Comparison of ENCODE assay signal across 23 cellular contexts in genomic region chr2:111238336-111238735, GRCh38.
"Had no signal": no experiment of that assay in that cellular context is flagged by ENCODE, and none has a peak within 500 bp of the region (broad histone marks: within the 10 kb centered on the region; RNA-seq: fewer than 3 reads in every experiment).

No MANE protein-coding gene starts in this region.

- H3K4me3 Mint-ChIP-seq: activated CD4-positive, alpha-beta memory T cell treated with anti-CD3 and anti-CD28 coated beads for 36 hours; activated CD4-positive, alpha-beta T cell treated with anti-CD3 and anti-CD28 coated beads for 36 hours; activated CD8-positive, alpha-beta memory T cell treated with anti-CD3 and anti-CD28 coated beads, Interleukin-2, amount 10 ng/mL, durations not matched to agents 7 days and 5 days; activated naive CD4-positive, alpha-beta T cell treated with anti-CD3 and anti-CD28 coated beads, Interleukin-2, amount 50 U/mL, for 24 hours; nephron; stimulated activated naive B cell treated with anti-CD40 and anti-IgM and Interleukin-4, amounts not matched to agents 10 μg/mL and 1 μg/mL and 100 μg/mL, for 72 hours had no signal

- H3K27me3 Mint-ChIP-seq: activated CD4-positive, alpha-beta memory T cell treated with anti-CD3 and anti-CD28 coated beads for 36 hours had no signal

- H3K27ac Mint-ChIP-seq: activated CD4-positive, alpha-beta memory T cell treated with anti-CD3 and anti-CD28 coated beads for 36 hours; activated CD4-positive, alpha-beta T cell treated with anti-CD3 and anti-CD28 coated beads for 36 hours; activated naive CD4-positive, alpha-beta T cell treated with anti-CD3 and anti-CD28 coated beads, Interleukin-2, amount 50 U/mL, for 24 hours; nephron had no signal

- H3K4me1 ChIP-seq: adrenal gland, vagina had no signal

- H3K36me3 ChIP-seq: adrenal gland, tibial artery, vagina had no signal

- DNase-seq: activated CD4-positive, alpha-beta memory T cell treated with anti-CD3 and anti-CD28 coated beads for 36 hours; activated CD4-positive, alpha-beta T cell treated with anti-CD3 and anti-CD28 coated beads for 36 hours; activated T-cell treated with anti-CD3 and anti-CD28 coated beads, Interleukin-2, amount 50 U/mL, for 1 hour; adrenal gland; effector CD4-positive, alpha-beta T cell; foreskin keratinocyte; glutamatergic neuron; hypothalamus; kidney; left ventricle myocardium superior; occipital lobe; right cardiac atrium; stimulated activated CD4-positive, alpha-beta T cell treated with anti-CD3 and anti-CD28 coated beads, Interleukin-15, amount 100 ng/mL, for 24 hours; stimulated activated CD4-positive, alpha-beta T cell treated with anti-CD3 and anti-CD28 coated beads, Interleukin-4, amount 100 ng/mL, for 1 hour; stimulated activated naive B cell treated with anti-CD40 and anti-IgM and Interleukin-4, amounts not matched to agents 10 μg/mL and 1 μg/mL and 100 μg/mL, for 72 hours; tibial artery had no signal

- ATAC-seq: foreskin keratinocyte, left ventricle myocardium superior, right cardiac atrium had no signal

- H3K36me3 Mint-ChIP-seq: activated naive CD4-positive, alpha-beta T cell treated with anti-CD3 and anti-CD28 coated beads, Interleukin-2, amount 50 U/mL, for 24 hours had no signal

- H3K27me3 ChIP-seq: adrenal gland, foreskin keratinocyte, tibial artery, vagina had no signal

- H3K9me3 ChIP-seq: adrenal gland, tibial artery, vagina had no signal

- H3K4me3 ChIP-seq: adrenal gland, coronary artery, skin epidermis, tibial artery, vagina had no signal

- FAIRE-seq: endothelial cell of umbilical vein, kidney had no signal

- H3K4me1 Mint-ChIP-seq: activated CD4-positive, alpha-beta T cell treated with anti-CD3 and anti-CD28 coated beads for 36 hours; activated naive CD4-positive, alpha-beta T cell treated with anti-CD3 and anti-CD28 coated beads, Interleukin-2, amount 50 U/mL, for 24 hours had no signal

- H3K9me3 Mint-ChIP-seq: activated CD4-positive, alpha-beta memory T cell treated with anti-CD3 and anti-CD28 coated beads for 36 hours; activated naive CD4-positive, alpha-beta T cell treated with anti-CD3 and anti-CD28 coated beads, Interleukin-2, amount 50 U/mL, for 24 hours; stimulated activated naive B cell treated with anti-CD40 and anti-IgM and Interleukin-4, amounts not matched to agents 10 μg/mL and 1 μg/mL and 100 μg/mL, for 72 hours had no signal

- H3K27ac ChIP-seq: adrenal gland, coronary artery, foreskin keratinocyte, skin epidermis, tibial artery, vagina had no signal
